Comparison of ENCODE assay signal across 8 cellular contexts in the genomic region with DNA sequence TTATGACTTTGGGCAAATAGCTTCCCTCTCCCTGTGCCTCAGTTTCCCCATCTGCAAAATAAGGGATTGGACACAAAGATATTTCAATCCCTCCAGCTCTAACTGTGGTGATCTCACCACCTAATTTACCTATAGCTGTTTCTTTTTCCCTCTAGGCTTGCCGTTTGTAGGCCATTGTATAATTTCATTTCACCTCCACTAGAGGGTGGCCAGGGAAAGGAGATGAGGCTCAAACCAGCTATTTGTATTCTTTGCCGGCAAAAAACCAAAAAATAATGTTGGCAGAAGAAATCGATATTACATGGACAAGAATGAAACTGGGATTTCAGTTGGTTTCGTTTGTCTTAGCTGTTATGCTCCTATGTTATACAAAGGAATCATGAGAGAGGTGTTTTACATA. TPM values are rescaled to one million over a fixed set of nuclear protein-coding genes. Genes with fewer than 3 reads are reported as not detected.
DNase-seq lines count a peak whose midpoint lies in the region; ATAC-seq, FAIRE-seq and TF ChIP-seq lines count a peak whose summit lies in the region.

No MANE protein-coding gene starts in this region.

- H3K27me3 Mint-ChIP-seq in CD4-positive, alpha-beta memory T cell: no peaks in the 10 kb centered on the region

- CTCF ChIA-PET in CD4-positive, alpha-beta memory T cell (lab: Charles Lee; ENCODE audit: partially characterized antibody): interaction anchor here (0.8 to 4.0 kb wide), 12 partner anchors 11 to 148 kb away, joined by 3 to 55 read pairs (median 3); partner anchors contain the start of gene DOCK11

- H2AFZ ChIP-seq in parathyroid adenoma: no peak overlapping the region

- H3K4me1 Mint-ChIP-seq in CD4-positive, alpha-beta memory T cell: peaks cover 2 to 5% (median 4%) of the 10 kb centered on the region in 4 donors

- H3K9me3 Mint-ChIP-seq in CD4-positive, alpha-beta memory T cell: peaks cover 0 to 2% (median 0%) of the 10 kb centered on the region in 8 donors

- no peaks in the 10 kb centered on the region for H3K4me1 ChIP-seq in CD4-positive, alpha-beta memory T cell (ENCODE audit: insufficient read depth, low read length)
- H3K4me1 ChIP-seq in parathyroid adenoma: no peaks in the 10 kb centered on the region

- intact Hi-C loops in CD4-positive, alpha-beta memory T cell (cut with micrococcal nuclease): loop anchor here (1.0 kb wide), 1 partner anchor 142 kb away; no protein-coding TSS in a partner anchor

- no peaks in the 10 kb centered on the region for H3K36me3 Mint-ChIP-seq in CD4-positive, alpha-beta memory T cell

- no peak overlapping the region for H3K4me2 ChIP-seq in parathyroid adenoma (ENCODE audit: low read length)

- peak; percentile 84 for FAIRE-seq in GM18507 (lab: Jason Lieb, UNC)

- H3K4me3 ChIP-seq in CD4-positive, alpha-beta memory T cell (ENCODE audit: low read length in 2 of 2): no peak overlapping the region
- H3K4me3 ChIP-seq in LNCaP clone FGC (ENCODE audit: low read depth, low read length) (no peak overlapping the region), epithelial cell of esophagus (ENCODE audit: low read length) (no peak overlapping the region), parathyroid adenoma (ENCODE audit: low read depth, low read length) (no peak overlapping the region)

- peak overlapping the region in 2 of 7 donors; percentile 19 to 57 for H3K27ac Mint-ChIP-seq in CD4-positive, alpha-beta memory T cell

- no peaks in the 10 kb centered on the region for H3K36me3 ChIP-seq in CD4-positive, alpha-beta memory T cell (ENCODE audit: insufficient read depth, low read length)
- H3K36me3 ChIP-seq in parathyroid adenoma (ENCODE audit: control insufficient read depth, insufficient read depth, low read length): no peaks in the 10 kb centered on the region

- no peaks in the 10 kb centered on the region for H3K79me2 ChIP-seq in parathyroid adenoma

- H3K4me3 Mint-ChIP-seq in CD4-positive, alpha-beta memory T cell: no peak overlapping the region

- no peak overlapping the region for H3K9ac ChIP-seq in parathyroid adenoma

- no peak for ATAC-seq in GM19455 (IDR thresholded peaks at IDR 0.05; ENCODE audit: unreplicated experiment)

- H3K9me3 ChIP-seq in CD4-positive, alpha-beta memory T cell (ENCODE audit: control insufficient read depth in 1 of 2, low read length in 2 of 2): no peaks in the 10 kb centered on the region
- no peaks in the 10 kb centered on the region for H3K9me3 ChIP-seq in parathyroid adenoma (ENCODE audit: control insufficient read depth, low read length)

- TF ChIP-seq CTCF in LNCaP clone FGC (IDR thresholded peaks at IDR 0.05; ENCODE audit: control insufficient read depth, extremely low read depth, insufficient read depth): peak; percentile 54
- peak; percentile 59 for TF ChIP-seq CTCF in epithelial cell of esophagus (IDR thresholded peaks at IDR 0.05; ENCODE audit: insufficient read depth, low read depth, low read length, missing control alignments)
- peak; percentile 48 for TF ChIP-seq CTCF in parathyroid adenoma (IDR thresholded peaks at IDR 0.05)

- no peak overlapping the region for H3K27ac ChIP-seq in CD4-positive, alpha-beta memory T cell (ENCODE audit: low read depth, low read length)
- no peak overlapping the region for H3K27ac ChIP-seq in parathyroid adenoma

- no peaks in the 10 kb centered on the region for H3K27me3 ChIP-seq in CD4-positive, alpha-beta memory T cell (ENCODE audit: insufficient read depth, low read length)
- H3K27me3 ChIP-seq in parathyroid adenoma (ENCODE audit: control insufficient read depth, insufficient read depth, low read length): no peaks in the 10 kb centered on the region

- POLR2A ChIA-PET in CD4-positive, alpha-beta memory T cell (lab: Charles Lee; ENCODE audit: partially characterized antibody): interaction anchor here (1.0 to 1.3 kb wide), 2 partner anchors 37 to 142 kb away, joined by 3 to 5 read pairs; no protein-coding TSS in a partner anchor

- DNase-seq in CD4-positive, alpha-beta memory T cell: peak in 4 of 5 donors; percentile 32 to 39 (median 35)
- no peak for DNase-seq in GM18507 (ENCODE audit: extremely low spot score, insufficient read length, low read depth)
- DNase-seq in LNCaP clone FGC (ENCODE audit: low read depth): no peak
- peak; percentile 1 for DNase-seq in SKM-1 (lab: John Stamatoyannopoulos, UW; ENCODE audit: unreplicated experiment)
- DNase-seq in epithelial cell of esophagus (ENCODE audit: low read depth): peak; percentile 28
- DNase-seq in activated CD4-positive, CD25-positive, alpha-beta regulatory T cell treated with anti-CD3 and anti-CD28 coated beads, Interleukin-2, amount 50 U/mL, for 72 hours: no peak

RNA-seq across cellular contexts. Expression of gene DOCK11, which starts 36.1 kb away (rescaled TPM):
- total RNA-seq in CD4-positive, alpha-beta memory T cell: 100 to 1,000 TPM; 110 to 112 TPM
- 10 to 100 TPM; 14.5 to 39.4 TPM for polyA plus RNA-seq in CD4-positive, alpha-beta memory T cell

Comparison
In these comparisons a context has a peak if more than half of its experiments do, and no peak if none do; other contexts are left out.
1. DNase-seq: peak in CD4-positive, alpha-beta memory T cell (4 of 5), SKM-1 (single experiment) and epithelial cell of esophagus (single experiment); none in GM18507 (single experiment), LNCaP clone FGC (single experiment) and activated CD4-positive, CD25-positive, alpha-beta regulatory T cell treated with anti-CD3 and anti-CD28 coated beads, Interleukin-2, amount 50 U/mL, for 72 hours (single experiment).
2. Peak in every context shown above with its lines, with median percentiles within 50 percentile points of each other: CTCF ChIP-seq.